8 cellular contexts compared by ENCODE assay signal in genomic region chr12:569803-570236, GRCh38.
DNase-seq lines count a peak whose midpoint lies in the region; ATAC-seq and TF ChIP-seq lines count a peak whose summit lies in the region.

No MANE protein-coding gene starts in this region.

- H3K27me3 ChIP-seq in colonic mucosa = no peaks in the 10 kb centered on the region

- H3K27ac Mint-ChIP-seq in activated CD4-positive, alpha-beta T cell treated with anti-CD3 and anti-CD28 coated beads, Interleukin-2, amount 10 ng/mL, durations not matched to agents 24 days and 14 days = peak overlapping the region; percentile 88

- H3K9me3 Mint-ChIP-seq in activated CD4-positive, alpha-beta T cell treated with anti-CD3 and anti-CD28 coated beads, Interleukin-2, amount 10 ng/mL, durations not matched to agents 24 days and 14 days = no peaks in the 10 kb centered on the region

- TF ChIP-seq CTCF in colonic mucosa (IDR thresholded peaks at IDR 0.05) = peak; percentile 97

- H3K36me3 Mint-ChIP-seq in activated CD4-positive, alpha-beta T cell treated with anti-CD3 and anti-CD28 coated beads, Interleukin-2, amount 10 ng/mL, durations not matched to agents 24 days and 14 days (ENCODE audit: low read depth) = peaks cover 9% of the 10 kb centered on the region

- no peaks in the 10 kb centered on the region for H3K27me3 Mint-ChIP-seq in activated CD4-positive, alpha-beta T cell treated with anti-CD3 and anti-CD28 coated beads, Interleukin-2, amount 10 ng/mL, durations not matched to agents 24 days and 14 days

- intact Hi-C loops in activated CD4-positive, alpha-beta T cell treated with anti-CD3 and anti-CD28 coated beads, Interleukin-2, amount 10 ng/mL, durations not matched to agents 24 days and 14 days (cut with micrococcal nuclease) = loop anchor here (1.0 to 10.0 kb wide), 3 partner anchors 244 to 525 kb away; partner anchors contain the start of gene RAD52
- intact Hi-C loops in colonic mucosa (cut with DNase I) = loop anchor here (2.0 to 10.0 kb wide), 4 partner anchors 181 to 525 kb away; no protein-coding TSS in a partner anchor

- H3K27ac ChIP-seq in colonic mucosa = peak overlapping the region; percentile 95

- H3K9me3 ChIP-seq in colonic mucosa = no peaks in the 10 kb centered on the region

- peaks cover 5% of the 10 kb centered on the region for H3K4me1 ChIP-seq in colonic mucosa

- peak; percentile 96 for DNase-seq in DMS53 (lab: John Stamatoyannopoulos, UW)
- peak; percentile 67 for DNase-seq in NCI-H345 treated with DMSO at 0.1 percent for 48 hours (lab: John Stamatoyannopoulos, UW; ENCODE audit: unreplicated experiment)
- DNase-seq in activated CD4-positive, alpha-beta T cell treated with anti-CD3 and anti-CD28 coated beads, Interleukin-2, amount 10 ng/mL, durations not matched to agents 24 days and 14 days = peak; percentile 96
- DNase-seq in colonic mucosa = peak; percentile 93
- DNase-seq in left kidney (ENCODE audit: low read depth, low spot score) = peak; percentile 94
- DNase-seq in stimulated activated CD4-positive, alpha-beta T cell treated with anti-CD3 and anti-CD28 coated beads, Interleukin-1b, Interleukin-23, amount 100 ng/mL, for 4 hours (ENCODE audit: low read depth in 2 of 2) = peak; percentile 86 to 87

- peak overlapping the region; percentile 77 to 96 for H3K9ac ChIP-seq in colonic mucosa (ENCODE audit: low read depth in 2 of 2, low read length in 2 of 2)

- peak overlapping the region; percentile 55 for H3K4me3 ChIP-seq in colonic mucosa

- H3K4me1 Mint-ChIP-seq in activated CD4-positive, alpha-beta T cell treated with anti-CD3 and anti-CD28 coated beads, Interleukin-2, amount 10 ng/mL, durations not matched to agents 24 days and 14 days = peaks cover 48% of the 10 kb centered on the region

- H3K36me3 ChIP-seq in colonic mucosa = no peaks in the 10 kb centered on the region

- peak overlapping the region; percentile 86 for H3K4me3 Mint-ChIP-seq in activated CD4-positive, alpha-beta T cell treated with anti-CD3 and anti-CD28 coated beads, Interleukin-2, amount 10 ng/mL, durations not matched to agents 24 days and 14 days

- peak; percentile 60 for ATAC-seq in HG02610 (IDR thresholded peaks at IDR 0.05; ENCODE audit: unreplicated experiment)
- ATAC-seq in HG03045 (IDR thresholded peaks at IDR 0.05; ENCODE audit: unreplicated experiment) = no peak
